8 cellular contexts compared by ENCODE assay signal in the genomic region with DNA sequence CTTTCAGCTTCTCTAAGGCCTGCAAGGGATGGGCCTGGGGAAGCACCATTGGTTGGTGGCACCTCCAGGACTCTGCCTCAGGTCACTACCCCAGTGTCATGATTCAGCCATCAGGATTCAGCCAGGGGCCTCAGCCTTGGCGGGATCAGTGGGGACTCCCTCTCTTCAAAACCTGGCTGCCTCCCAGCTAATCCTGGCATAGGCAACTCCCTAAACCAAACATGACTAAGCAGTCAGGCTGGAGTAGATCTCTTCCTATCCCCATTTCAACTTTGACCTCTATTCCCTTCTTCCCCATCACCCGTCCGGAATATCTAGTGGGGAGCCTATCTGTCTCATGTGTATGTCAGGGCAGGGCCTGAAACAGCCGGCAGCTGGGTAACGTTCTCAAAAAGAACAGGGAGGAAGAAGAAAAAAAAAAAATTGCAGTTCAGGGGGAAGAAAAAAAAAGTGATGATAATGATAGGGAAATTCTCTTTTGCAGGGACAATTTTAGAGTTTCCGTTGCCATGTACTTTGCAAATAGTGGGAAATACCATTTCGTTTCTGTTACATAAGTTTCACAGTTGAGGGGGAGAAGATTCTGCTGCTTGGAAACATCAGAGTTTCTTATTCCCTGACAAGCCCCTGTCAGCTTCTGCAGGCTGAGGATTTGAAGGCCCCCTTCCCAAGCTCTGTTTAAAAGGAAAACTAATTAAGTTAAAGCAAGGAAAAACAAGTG. TPM values are rescaled to one million over a fixed set of nuclear protein-coding genes. Genes with fewer than 3 reads are reported as not detected.
DNase-seq lines count a peak whose midpoint lies in the region; ATAC-seq and TF ChIP-seq lines count a peak whose summit lies in the region.

No MANE protein-coding gene starts in this region.

- H3K9ac ChIP-seq in BLaER1 treated with 17β-estradiol and CSF1 and Interleukin-3, amounts not matched to agents 10 nM and 100 nM = peak overlapping the region in 4 of 11 experiments; percentile 20 to 72 (median 52); a peak in 9 of 22 replicates

- peaks cover 0 to 22% (median 19%) of the 10 kb centered on the region in 11 experiments; a peak in 18 of 22 replicates for H3K27me3 ChIP-seq in BLaER1 treated with 17β-estradiol and CSF1 and Interleukin-3, amounts not matched to agents 10 nM and 100 nM
- H3K27me3 ChIP-seq in neutrophil (no peaks in the 10 kb centered on the region), H7 (ENCODE audit: control insufficient read depth, insufficient read depth, low read length) (peaks cover 15% of the 10 kb centered on the region)

- peak overlapping the region; percentile 29 to 93 (median 56) for H3K4me2 ChIP-seq in BLaER1 treated with 17β-estradiol and CSF1 and Interleukin-3, amounts not matched to agents 10 nM and 100 nM

- no peaks in the 10 kb centered on the region for H3K9me3 ChIP-seq in BLaER1 treated with 17β-estradiol and CSF1 and Interleukin-3, amounts not matched to agents 10 nM and 100 nM (replicated peaks in 1 of 11)
- H3K9me3 ChIP-seq in neutrophil = no peaks in the 10 kb centered on the region

- peak overlapping the region in 2 of 10 experiments; percentile 14 to 15; a peak in 3 of 20 replicates for H3K4me3 ChIP-seq in BLaER1 treated with 17β-estradiol and CSF1 and Interleukin-3, amounts not matched to agents 10 nM and 100 nM
- peak overlapping the region; percentile 29 to 42 for H3K4me3 ChIP-seq in neutrophil (ENCODE audit: low read depth in 1 of 2, low read length in 1 of 2)
- no peak overlapping the region for H3K4me3 ChIP-seq in H7 (ENCODE audit: insufficient read depth, low read depth, low read length)

- ATAC-seq in HG02759 (IDR thresholded peaks at IDR 0.05; ENCODE audit: unreplicated experiment) = no peak
- ATAC-seq in HG02798 (IDR thresholded peaks at IDR 0.05; ENCODE audit: poor library complexity, unreplicated experiment) = no peak
- ATAC-seq in HG02852 (IDR thresholded peaks at IDR 0.05; ENCODE audit: unreplicated experiment) = no peak

- H4K20me1 ChIP-seq in BLaER1 treated with 17β-estradiol and CSF1 and Interleukin-3, amounts not matched to agents 10 nM and 100 nM = peaks cover 0 to 6% (median 0%) of the 10 kb centered on the region in 11 experiments; a peak in 5 of 22 replicates

- peaks cover 24 to 67% (median 34%) of the 10 kb centered on the region in 10 experiments for H3K4me1 ChIP-seq in BLaER1 treated with 17β-estradiol and CSF1 and Interleukin-3, amounts not matched to agents 10 nM and 100 nM
- peaks cover 35 to 38% of the 10 kb centered on the region in 2 experiments for H3K4me1 ChIP-seq in neutrophil (ENCODE audit: control insufficient read depth in 1 of 2, insufficient read depth in 1 of 2, low read depth in 1 of 2, low read length in 1 of 2)

- TF ChIP-seq CTCF in neutrophil (IDR thresholded peaks at IDR 0.05) = no peak

- H3K36me3 ChIP-seq in BLaER1 treated with 17β-estradiol and CSF1 and Interleukin-3, amounts not matched to agents 10 nM and 100 nM = no peaks in the 10 kb centered on the region
- no peaks in the 10 kb centered on the region for H3K36me3 ChIP-seq in neutrophil
- H3K36me3 ChIP-seq in H7 (replicated peaks; ENCODE audit: control insufficient read depth, insufficient read depth, low read length) = no peaks in the 10 kb centered on the region

- DNase-seq in NCI-H2171 (lab: John Stamatoyannopoulos, UW) (peak; percentile 41), dermis microvascular lymphatic vessel endothelial cell (ENCODE audit: low read depth in 2 of 2) (peak; percentile 76 to 84), H7 (no peak)

- H3K27ac ChIP-seq in BLaER1 treated with 17β-estradiol and CSF1 and Interleukin-3, amounts not matched to agents 10 nM and 100 nM = peak overlapping the region in 5 of 11 experiments; percentile 10 to 88 (median 69); a peak in 9 of 22 replicates
- H3K27ac ChIP-seq in neutrophil = peak overlapping the region; percentile 83

RNA-seq across cellular contexts. Expression of a gene that starts 4.1 kb away (rescaled TPM):
- 30.7 and 36.1 TPM in 2 replicates for total RNA-seq in dermis microvascular lymphatic vessel endothelial cell
- 36.0 and 37.6 TPM in 2 replicates for total RNA-seq in H7 (2014; rRNA removed; shearing (Covaris generic))
